ENCODE assay signal across 8 cellular contexts in genomic region chr16:69330286-69331109, GRCh38. TPM values are rescaled to one million over a fixed set of nuclear protein-coding genes. Genes with fewer than 3 reads are reported as not detected.
DNase-seq lines count a peak whose midpoint lies in the region; ATAC-seq and TF ChIP-seq lines count a peak whose summit lies in the region.

A gene with protein sequence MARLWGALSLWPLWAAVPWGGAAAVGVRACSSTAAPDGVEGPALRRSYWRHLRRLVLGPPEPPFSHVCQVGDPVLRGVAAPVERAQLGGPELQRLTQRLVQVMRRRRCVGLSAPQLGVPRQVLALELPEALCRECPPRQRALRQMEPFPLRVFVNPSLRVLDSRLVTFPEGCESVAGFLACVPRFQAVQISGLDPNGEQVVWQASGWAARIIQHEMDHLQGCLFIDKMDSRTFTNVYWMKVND (minus strand): TSS chr16:69330588. CDS start chr16:69330570, 18 bp downstream.

- peak within 1 kb of the TSS; percentile 85 for H3K18ac ChIP-seq in mesendoderm (ENCODE audit: low read length)

- ATAC-seq in GM21390 (IDR thresholded peaks at IDR 0.05; ENCODE audit: unreplicated experiment) = peak; percentile 95

- H3K23ac ChIP-seq in mesendoderm (ENCODE audit: low read length) = peak within 1 kb of the TSS; percentile 94

- H3K27ac Mint-ChIP-seq in Calu3 (ENCODE audit: unreplicated experiment) = peak within 1 kb of the TSS; percentile 81

- peaks cover 5% of the 10 kb centered on the region for H3K4me1 ChIP-seq in endocrine pancreas (ENCODE audit: control insufficient read depth, insufficient read depth, low read length)
- H3K4me1 ChIP-seq in mesendoderm (ENCODE audit: control insufficient read depth, low read depth, low read length) = peaks cover 7% of the 10 kb centered on the region

- peak within 1 kb of the TSS; percentile 96 for H3K27ac ChIP-seq in mesendoderm (ENCODE audit: low read depth, low read length)

- no CpG with 5 or more reads among the region's 93 CpGs for WGBS in mesendoderm (ENCODE audit: extremely low coverage, insufficient coverage, low lambda C conversion rate)

- H3K4me3 ChIP-seq in endocrine pancreas (ENCODE audit: control insufficient read depth, insufficient read depth, low read length) = no peak within 1 kb of the TSS
- peak within 1 kb of the TSS; percentile 88 for H3K4me3 ChIP-seq in mesendoderm (ENCODE audit: low read length)

- peak within 1 kb of the TSS; percentile 91 for H3K4me2 ChIP-seq in mesendoderm (ENCODE audit: low read length)

- H4K8ac ChIP-seq in mesendoderm (ENCODE audit: low read depth, low read length) = peak within 1 kb of the TSS; percentile 96

- H2AK5ac ChIP-seq in mesendoderm (ENCODE audit: low read length) = no peak within 1 kb of the TSS

- intact Hi-C loops in Calu3 (cut with micrococcal nuclease; ENCODE audit: unreplicated experiment) = no loop called here

- H3K79me1 ChIP-seq in mesendoderm (ENCODE audit: low read length) = peaks cover 13% of the 10 kb centered on the region

- no peaks in the 10 kb centered on the region for H3K9me3 Mint-ChIP-seq in Calu3 (ENCODE audit: low read depth, unreplicated experiment)

- peaks cover 22% of the 10 kb centered on the region for H3K4me1 Mint-ChIP-seq in Calu3 (ENCODE audit: low read depth, unreplicated experiment)

- H3K27me3 ChIP-seq in endocrine pancreas (ENCODE audit: control insufficient read depth, insufficient read depth, low read length) (no peaks in the 10 kb centered on the region), mesendoderm (ENCODE audit: insufficient read depth, low read length, poor library complexity) (no peaks in the 10 kb centered on the region)

- no peak within 1 kb of the TSS for H4K5ac ChIP-seq in mesendoderm (ENCODE audit: low read length)

- TF ChIP-seq CTCF in Calu3 (IDR thresholded peaks at IDR 0.05; ENCODE audit: unreplicated experiment) = no peak

- H3K56ac ChIP-seq in mesendoderm (ENCODE audit: low read length) = peak within 1 kb of the TSS; percentile 95

- H2BK15ac ChIP-seq in mesendoderm (replicated peaks; ENCODE audit: low read depth) = no peak within 1 kb of the TSS

- peaks cover 39% of the 10 kb centered on the region for H3K79me2 ChIP-seq in mesendoderm (ENCODE audit: control insufficient read depth, insufficient read depth, low read length)

- no TSS peak for BruUV-seq in Calu3 (replicated peaks; lab: Mats Ljungman, UMichigan)

- H3K9ac ChIP-seq in endocrine pancreas (ENCODE audit: control insufficient read depth, insufficient read depth, low read length) (peak within 1 kb of the TSS; percentile 69), mesendoderm (ENCODE audit: low read length) (peak within 1 kb of the TSS; percentile 95)

- peak within 1 kb of the TSS; percentile 76 for H2BK5ac ChIP-seq in mesendoderm (ENCODE audit: low read length)

- CTCF ChIA-PET in Calu3 (lab: Charles Lee) = interaction anchor here (0.7 to 1.0 kb wide), 2 partner anchors 12 to 18 kb away, joined by 3 read pairs; no protein-coding TSS in a partner anchor

- H3K36me3 ChIP-seq in endocrine pancreas (ENCODE audit: control insufficient read depth, insufficient read depth, low read length) (peaks cover 8% of the 10 kb centered on the region), mesendoderm (ENCODE audit: control insufficient read depth, insufficient read depth, low read length) (peaks cover 17% of the 10 kb centered on the region)

- no peak within 1 kb of the TSS for H2BK120ac ChIP-seq in mesendoderm (ENCODE audit: low read depth, low read length)

- no peaks in the 10 kb centered on the region for H3K27me3 Mint-ChIP-seq in Calu3 (ENCODE audit: unreplicated experiment)

- H3K4ac ChIP-seq in mesendoderm (ENCODE audit: low read depth, low read length) = peak within 1 kb of the TSS; percentile 60

- DNase-seq in Calu3 (peak; percentile 96), HUDEP-2 (lab: John Stamatoyannopoulos, UW; ENCODE audit: unreplicated experiment in 76 of 76) (peak in 73 of 76 experiments; percentile 24 to 91 (median 81)), NOMO-1 treated with dmso at 0.1 percent for 144 hours (lab: John Stamatoyannopoulos, UW; ENCODE audit: unreplicated experiment) (peak; percentile 81), mesendoderm (peak; percentile 97)
- DNase-seq in activated CD8-positive, alpha-beta memory T cell treated with anti-CD3 and anti-CD28 coated beads, Interleukin-2, amount 50 U/mL, for 1 hour (ENCODE audit: extremely low read depth) = peak; percentile 45
- peak; percentile 81 for DNase-seq in stimulated activated CD8-positive, alpha-beta memory T cell treated with anti-CD3 and anti-CD28 coated beads, Interleukin-12 subunit alpha, Interleukin-12 subunit beta, amount 100 ng/mL, for 4 hours (ENCODE audit: low read depth)

- H3K4me3 Mint-ChIP-seq in Calu3 (ENCODE audit: low read depth, unreplicated experiment) = peak within 1 kb of the TSS; percentile 99

- H3K9me3 ChIP-seq in endocrine pancreas (ENCODE audit: control insufficient read depth, low read length) = no peaks in the 10 kb centered on the region

- peaks cover 82% of the 10 kb centered on the region for H3K36me3 Mint-ChIP-seq in Calu3 (ENCODE audit: insufficient read depth, unreplicated experiment)

RNA-seq across cellular contexts. Expression of the gene that starts here (rescaled TPM):
- 25.5 and 29.4 TPM in 2 replicates for total RNA-seq in Calu3 (2022)
- polyA plus RNA-seq in mesendoderm (2013, experiment 1 of 2) = 25.4 TPM
- 23.4 TPM for polyA plus RNA-seq in mesendoderm (2013, experiment 2 of 2)

Comparison
In these comparisons a context has a peak if more than half of its experiments do, and no peak if none do; other contexts are left out.
1. DNase-seq: peak in every context shown above with its lines; median percentile 97 in mesendoderm; 96 in Calu3; 81 in HUDEP-2; 81 in NOMO-1 treated with dmso at 0.1 percent for 144 hours; 81 in stimulated activated CD8-positive, alpha-beta memory T cell treated with anti-CD3 and anti-CD28 coated beads, Interleukin-12 subunit alpha, Interleukin-12 subunit beta, amount 100 ng/mL, for 4 hours; 45 in activated CD8-positive, alpha-beta memory T cell treated with anti-CD3 and anti-CD28 coated beads, Interleukin-2, amount 50 U/mL, for 1 hour.